ENCODE assay signal across 1 cellular context in genomic region chrX:52934704-52935468, GRCh38.
TF ChIP-seq lines count a peak whose summit lies in the region.

No MANE protein-coding gene starts in this region.

TF ChIP-seq in HepG2, 621 proteins besides CTCF, POLR2A, EP300 and RAD21 (continued from another document and continues in another):
- TF ChIP-seq PREB (CRISPR knock-in tag; IDR thresholded peaks at IDR 0.05) (no peak), GMEB1 (CRISPR knock-in tag; IDR thresholded peaks at IDR 0.05; ENCODE audit: borderline replicate concordance) (peak; percentile 29; the same call in 1 of the 2 replicates), FOXA1 (IDR thresholded peaks at IDR 0.05) (no peak), FOXA1 (CRISPR knock-in tag; IDR thresholded peaks at IDR 0.05) (no peak), ARID4A (CRISPR knock-in tag; IDR thresholded peaks at IDR 0.05; ENCODE audit: borderline replicate concordance) (peak; percentile 70; the same call in 1 of the 2 replicates), PPARG (CRISPR knock-in tag; conservative IDR thresholded peaks at IDR 0.05) (no peak), ZNF18 (CRISPR knock-in tag; IDR thresholded peaks at IDR 0.05; ENCODE audit: insufficient replicate concordance) (peak; percentile 40), ZHX2 (IDR thresholded peaks at IDR 0.05; ENCODE audit: low read depth) (0 out of 2 replicates have a peak, but pooled peaks have one; percentile 55), ZHX2 (CRISPR knock-in tag; IDR thresholded peaks at IDR 0.05; ENCODE audit: borderline replicate concordance) (no peak), ZNF878 (CRISPR knock-in tag; IDR thresholded peaks at IDR 0.05) (no peak), SUZ12 (IDR thresholded peaks at IDR 0.05; ENCODE audit: low read depth, low read length) (no peak), NPAS2 (CRISPR knock-in tag; IDR thresholded peaks at IDR 0.05; ENCODE audit: borderline replicate concordance) (no peak), ZNF646 (CRISPR knock-in tag; IDR thresholded peaks at IDR 0.05) (no peak), KLF11 (CRISPR knock-in tag; IDR thresholded peaks at IDR 0.05) (no peak), HHEX (CRISPR knock-in tag; IDR thresholded peaks at IDR 0.05) (no peak), KAT7 (CRISPR knock-in tag; IDR thresholded peaks at IDR 0.05; ENCODE audit: borderline replicate concordance) (no peak), NFE2L2 (IDR thresholded peaks at IDR 0.05; ENCODE audit: low read length) (no peak), TEAD3 (CRISPR knock-in tag; optimal IDR thresholded peaks at IDR 0.05; ENCODE audit: borderline replicate concordance) (no peak), ETV5 (CRISPR knock-in tag; IDR thresholded peaks at IDR 0.05; ENCODE audit: borderline replicate concordance) (no peak; the same call in 1 of the 2 replicates), ZNF746 (CRISPR knock-in tag; IDR thresholded peaks at IDR 0.05) (no peak), FOXC1 (CRISPR knock-in tag; IDR thresholded peaks at IDR 0.05; ENCODE audit: borderline replicate concordance) (peak; percentile 44; the same call in 1 of the 2 replicates), DMAP1 (CRISPR knock-in tag; IDR thresholded peaks at IDR 0.05) (peak; percentile 21; the same call in 1 of the 2 replicates), MLLT10 (CRISPR knock-in tag; IDR thresholded peaks at IDR 0.05) (no peak), SP4 (CRISPR knock-in tag; IDR thresholded peaks at IDR 0.05) (peak; percentile 27; the same call in 1 of the 2 replicates), KMT2A (CRISPR knock-in tag; IDR thresholded peaks at IDR 0.05) (0 out of 2 replicates have a peak, but pooled peaks have one; percentile 5), RORA (CRISPR knock-in tag; IDR thresholded peaks at IDR 0.05) (no peak), SRSF4 (IDR thresholded peaks at IDR 0.05; ENCODE audit: low read depth, low read length, poor library complexity, severe bottlenecking) (no peak), ZNF670 (CRISPR knock-in tag; IDR thresholded peaks at IDR 0.05; ENCODE audit: borderline replicate concordance) (0 out of 2 replicates have a peak, but pooled peaks have one; percentile 46), FOXA3 (CRISPR knock-in tag; IDR thresholded peaks at IDR 0.05) (0 out of 2 replicates have a peak, but pooled peaks have one; percentile 29), ZKSCAN5 (CRISPR knock-in tag; IDR thresholded peaks at IDR 0.05) (no peak), REL (CRISPR knock-in tag; conservative IDR thresholded peaks at IDR 0.05) (no peak), BRD4 (CRISPR knock-in tag; IDR thresholded peaks at IDR 0.05) (peak; percentile 51; the same call in 1 of the 2 replicates), UBTF (CRISPR knock-in tag; IDR thresholded peaks at IDR 0.05) (no peak), CREBL2 (CRISPR knock-in tag; IDR thresholded peaks at IDR 0.05; ENCODE audit: borderline replicate concordance) (no peak; the same call in 1 of the 2 replicates)
